ENCODE assay signal across 16 cellular contexts in the genomic region with DNA sequence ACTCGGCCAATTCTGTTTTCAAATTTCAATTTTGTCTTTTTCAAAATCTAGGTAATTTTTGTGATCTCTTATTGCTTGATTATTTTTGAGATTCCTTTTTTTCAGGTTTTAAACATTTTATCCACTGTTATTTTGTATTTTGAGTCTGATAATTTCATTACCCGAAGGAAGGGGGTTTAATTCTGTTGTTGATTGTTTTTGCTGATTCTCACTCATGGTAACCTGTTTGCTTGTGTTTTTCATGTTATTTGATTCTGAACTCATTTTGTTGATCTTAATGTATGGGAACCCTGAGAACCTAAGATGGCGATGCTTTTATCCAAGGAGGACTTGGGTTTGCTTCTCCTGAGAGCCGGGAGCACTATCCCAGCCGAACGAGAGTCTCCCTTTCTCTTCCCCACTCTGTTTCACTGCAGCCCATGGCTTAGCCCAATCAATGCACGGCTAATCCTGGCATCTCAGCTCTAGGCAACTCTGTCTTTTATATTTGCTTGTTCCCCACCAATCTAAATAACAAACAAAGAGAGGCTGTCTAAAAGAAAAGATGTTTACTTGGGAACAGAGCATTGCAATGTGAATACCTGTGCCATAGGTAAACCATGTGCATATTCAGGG.
DNase-seq lines count a peak whose midpoint lies in the region; ATAC-seq, FAIRE-seq and TF ChIP-seq lines count a peak whose summit lies in the region.
"Had no signal": no experiment of that assay in that cellular context is flagged by ENCODE, and none has a peak within 500 bp of the region (broad histone marks: within the 10 kb centered on the region; RNA-seq: fewer than 3 reads in every experiment).

No MANE protein-coding gene starts in this region.

- H3K27ac Mint-ChIP-seq in natural killer cell, result no peak overlapping the region
- H3K27ac Mint-ChIP-seq: CD4-positive, alpha-beta T cell had no signal

- H3K36me3 ChIP-seq in HepG2 (replicated peaks in 1 of 2; ENCODE audit: control insufficient read depth in 1 of 2, insufficient read depth in 2 of 2, low read length in 2 of 2) (no peaks in the 10 kb centered on the region), right lobe of liver (no peaks in the 10 kb centered on the region), H1 (ENCODE audit: control insufficient read depth in 2 of 4, insufficient read depth in 4 of 4, low read length in 3 of 4) (no peaks in the 10 kb centered on the region), mesendoderm (ENCODE audit: control insufficient read depth, insufficient read depth, low read length) (no peaks in the 10 kb centered on the region)
- H3K36me3 ChIP-seq: BLaER1 treated with 17β-estradiol and CSF1 and Interleukin-3, amounts not matched to agents 10 nM and 100 nM had no signal

- H2AFZ ChIP-seq in HepG2 (ENCODE audit: low read length) (no peak overlapping the region), H1 (ENCODE audit: low read length) (no peak overlapping the region)

- TF ChIP-seq EP300 in HepG2 (IDR thresholded peaks at IDR 0.05; ENCODE audit: low read depth in 2 of 2, low read length in 2 of 2), result no peak
- no peak for TF ChIP-seq EP300 in HepG2 (CRISPR knock-in tag; IDR thresholded peaks at IDR 0.05; ENCODE audit: borderline replicate concordance)
- no peak for TF ChIP-seq EP300 in H1 (IDR thresholded peaks at IDR 0.05; ENCODE audit: borderline replicate concordance in 1 of 2, low read depth in 2 of 2, low read length in 2 of 2)

- 97% methylated on average over 7 of the region's 7 CpGs for WGBS in HepG2 (ENCODE audit: low lambda C conversion rate)
- 98% methylated on average over 6 of the region's 7 CpGs for WGBS in right lobe of liver (ENCODE audit: insufficient coverage, low coverage, low lambda C conversion rate, missing lambda C conversion rate)
- WGBS in H1 (ENCODE audit: extremely low coverage in 1 of 2, insufficient coverage in 1 of 2, insufficient read length in 1 of 2, insufficient replicate concordance in 2 of 2, low coverage in 1 of 2, low lambda C conversion rate in 2 of 2, missing lambda C conversion rate in 1 of 2), 2 experiments, result 93% methylated on average over 7 of the region's 7 CpGs; no CpG with 5 or more reads in 1 of the 2 experiments
- no CpG with 5 or more reads among the region's 7 CpGs for WGBS in mesendoderm (ENCODE audit: extremely low coverage, insufficient coverage, low lambda C conversion rate)

- H3K14ac ChIP-seq in H1 (ENCODE audit: insufficient read length), result no peak overlapping the region

- TF ChIP-seq CTCF in HepG2 (CRISPR knock-in tag; IDR thresholded peaks at IDR 0.05) (no peak), right lobe of liver (IDR thresholded peaks at IDR 0.05) (no peak), H1 (IDR thresholded peaks at IDR 0.05; ENCODE audit: control extremely low read depth in 1 of 3, insufficient read depth in 1 of 3, low read depth in 1 of 3, low read length in 3 of 3) (no peak), natural killer cell (IDR thresholded peaks at IDR 0.05) (no peak)

- no peak overlapping the region for H2BK5ac ChIP-seq in H1 (ENCODE audit: low read depth, low read length)
- H2BK5ac ChIP-seq in mesendoderm (ENCODE audit: low read length), result no peak overlapping the region

- H3K27me3 Mint-ChIP-seq in natural killer cell (ENCODE audit: low read depth in 2 of 2), result peaks cover 0 to 5% of the 10 kb centered on the region in 2 donors

- H3K27me3 ChIP-seq in HepG2 (ENCODE audit: control insufficient read depth in 1 of 2, insufficient read depth in 2 of 2, low read length in 2 of 2), result no peaks in the 10 kb centered on the region
- H3K27me3 ChIP-seq in right lobe of liver, result no peaks in the 10 kb centered on the region
- H3K27me3 ChIP-seq in H1 (replicated peaks in 1 of 4; ENCODE audit: control insufficient read depth in 3 of 4, extremely low read depth in 1 of 4, insufficient read depth in 3 of 4, low read length in 3 of 4), result no peaks in the 10 kb centered on the region; a peak in 1 of 7 replicates
- no peaks in the 10 kb centered on the region for H3K27me3 ChIP-seq in mesendoderm (ENCODE audit: insufficient read depth, low read length, poor library complexity)
- H3K27me3 ChIP-seq: BLaER1 treated with 17β-estradiol and CSF1 and Interleukin-3, amounts not matched to agents 10 nM and 100 nM had no signal

- TF ChIP-seq POLR2A in HepG2 (IDR thresholded peaks at IDR 0.05; ENCODE audit: insufficient read depth in 1 of 2, low read depth in 2 of 2, low read length in 2 of 2) (no peak), right lobe of liver (IDR thresholded peaks at IDR 0.05) (no peak), H1 (IDR thresholded peaks at IDR 0.05; ENCODE audit: control extremely low read depth in 1 of 2, low read depth in 2 of 2, low read length in 2 of 2) (no peak)

- no peak overlapping the region for H3K56ac ChIP-seq in H1 (replicated peaks; ENCODE audit: insufficient read length, low read depth, low read length)
- no peak overlapping the region for H3K56ac ChIP-seq in mesendoderm (ENCODE audit: low read length)

- H3K4ac ChIP-seq in H1 (replicated peaks; ENCODE audit: insufficient read length, low read depth, low read length), result no peak overlapping the region
- H3K4ac ChIP-seq in mesendoderm (ENCODE audit: low read depth, low read length), result no peak overlapping the region

- H4K8ac ChIP-seq in H1 (ENCODE audit: extremely low read depth, insufficient read depth, low read length) (no peak overlapping the region), mesendoderm (ENCODE audit: low read depth, low read length) (no peak overlapping the region)

- in situ Hi-C loops in HepG2 (cut with HindIII; ENCODE audit: extremely low pct_ligation_motif_present, low pct_unique_long_range_greater_than_20kb), result loop anchor here (10.0 kb wide), 1 partner anchor 75 kb away; the partner anchor contains the start of gene ZCCHC2

- H4K20me1 ChIP-seq in HepG2 (ENCODE audit: insufficient read depth, low read length), result no peaks in the 10 kb centered on the region
- H4K20me1 ChIP-seq in H1 (replicated peaks in 1 of 2; ENCODE audit: control insufficient read depth in 1 of 2, insufficient read depth in 2 of 2, low read length in 2 of 2), result no peaks in the 10 kb centered on the region
- H4K20me1 ChIP-seq: BLaER1 treated with 17β-estradiol and CSF1 and Interleukin-3, amounts not matched to agents 10 nM and 100 nM had no signal

- BruUV-seq in HepG2 (replicated peaks; lab: Mats Ljungman, UMichigan), result no TSS peak

- H2AK5ac ChIP-seq in H1 (ENCODE audit: low read depth, low read length) (no peak overlapping the region), mesendoderm (ENCODE audit: low read length) (no peak overlapping the region)

- FAIRE-seq in HepG2 (lab: Jason Lieb, UNC), result no peak
- no peak for FAIRE-seq in H1 (lab: Jason Lieb, UNC)
- FAIRE-seq: GM12892, H54 had no signal

- TF ChIP-seq RAD21 in HepG2 (CRISPR knock-in tag; IDR thresholded peaks at IDR 0.05) (no peak), H1 (IDR thresholded peaks at IDR 0.05 in 1 of 2, conservative IDR thresholded peaks at IDR 0.05 in 1 of 2; ENCODE audit: low read depth in 2 of 2, low read length in 2 of 2) (no peak)

- H3K23ac ChIP-seq in H1 (ENCODE audit: insufficient read length) (no peak overlapping the region), mesendoderm (ENCODE audit: low read length) (no peak overlapping the region)

- H3K27ac ChIP-seq in HepG2 (ENCODE audit: extremely low read length, insufficient read depth, low read length) (peak overlapping the region; percentile 86), right lobe of liver (no peak overlapping the region), H1 (ENCODE audit: low read depth, low read length) (no peak overlapping the region), mesendoderm (ENCODE audit: low read depth, low read length) (no peak overlapping the region)

- H2BK20ac ChIP-seq in H1 (ENCODE audit: low read length), result no peak overlapping the region

- H3K23me2 ChIP-seq in H1 (ENCODE audit: low read depth, low read length), result no peaks in the 10 kb centered on the region

- no peak for ATAC-seq in HepG2
- ATAC-seq in right lobe of liver, result no peak
- no peak for ATAC-seq in natural killer cell

- H4K91ac ChIP-seq in H1 (replicated peaks; ENCODE audit: insufficient read length, low read length), result no peak overlapping the region

- peaks cover 75% of the 10 kb centered on the region for H3K4me1 ChIP-seq in HepG2 (ENCODE audit: insufficient read depth, low read length)
- peaks cover 0 to 43% (median 17%) of the 10 kb centered on the region in 4 donors for H3K4me1 ChIP-seq in right lobe of liver
- H3K4me1 ChIP-seq in H1 (replicated peaks in 1 of 4; ENCODE audit: control insufficient read depth in 3 of 4, insufficient read depth in 4 of 4, low read length in 3 of 4), result peaks cover 0 to 6% (median 0%) of the 10 kb centered on the region in 4 experiments; a peak in 2 of 7 replicates
- H3K4me1 ChIP-seq in mesendoderm (ENCODE audit: control insufficient read depth, low read depth, low read length), result peaks cover 6% of the 10 kb centered on the region

- H3K79me1 ChIP-seq in H1 (ENCODE audit: low read depth, low read length), result no peaks in the 10 kb centered on the region
- no peaks in the 10 kb centered on the region for H3K79me1 ChIP-seq in mesendoderm (ENCODE audit: low read length)

- H3K9me3 Mint-ChIP-seq in natural killer cell, result no peaks in the 10 kb centered on the region
- H3K9me3 Mint-ChIP-seq: CD4-positive, alpha-beta T cell had no signal

- H2BK15ac ChIP-seq in H1 (ENCODE audit: low read length) (no peak overlapping the region), mesendoderm (replicated peaks; ENCODE audit: low read depth) (peak overlapping the region; percentile 9)

- H3K4me2 ChIP-seq in HepG2 (ENCODE audit: low read depth, low read length) (no peak overlapping the region), H1 (ENCODE audit: insufficient read depth in 1 of 2, low read depth in 2 of 2, low read length in 2 of 2) (no peak overlapping the region), mesendoderm (ENCODE audit: low read length) (no peak overlapping the region)

- H3K4me3 ChIP-seq in HepG2 (replicated peaks in 1 of 3; ENCODE audit: insufficient read depth in 1 of 3, low read depth in 2 of 3, low read length in 3 of 3) (no peak overlapping the region), right lobe of liver (no peak overlapping the region), H1 (ENCODE audit: extremely low read depth in 1 of 4, insufficient read depth in 2 of 4, low read depth in 3 of 4, low read length in 4 of 4) (no peak overlapping the region), mesendoderm (ENCODE audit: low read length) (no peak overlapping the region)
- H3K4me3 ChIP-seq: BLaER1 treated with 17β-estradiol and CSF1 and Interleukin-3, amounts not matched to agents 10 nM and 100 nM had no signal

- H3K4me3 Mint-ChIP-seq in natural killer cell, result no peak overlapping the region
- H3K4me3 Mint-ChIP-seq: CD4-positive, alpha-beta T cell had no signal

- H3K36me3 Mint-ChIP-seq in natural killer cell, result no peaks in the 10 kb centered on the region

- DNase-seq in HepG2 (ENCODE audit: low spot score) (no peak), right lobe of liver (no peak), H1 (ENCODE audit: low read depth in 1 of 2, low spot score in 2 of 2) (no peak), mesendoderm (no peak), COR-L47 (lab: John Stamatoyannopoulos, UW) (no peak), hippocampal formation (lab: John Stamatoyannopoulos, UW) (no peak), natural killer cell (no peak), HT-29 (ENCODE audit: low spot score) (no peak)
- DNase-seq: 8988T; ACHN; CD4-positive, alpha-beta T cell; DND-41; GDM1 had no signal

- H3K79me2 ChIP-seq in HepG2 (ENCODE audit: insufficient read depth, low read length) (peaks cover 3% of the 10 kb centered on the region), H1 (ENCODE audit: control insufficient read depth in 1 of 2, insufficient read depth in 2 of 2, low read length in 2 of 2) (no peaks in the 10 kb centered on the region), mesendoderm (ENCODE audit: control insufficient read depth, insufficient read depth, low read length) (no peaks in the 10 kb centered on the region)

- intact Hi-C loops in HepG2 (cut with micrococcal nuclease; ENCODE audit: unreplicated experiment) (loop anchor here (2.0 kb wide), 1 partner anchor 13 kb away; no protein-coding TSS in a partner anchor), right lobe of liver (cut with DNase I) (loop anchor here in 1 of 2 donors (10.0 kb wide), 1 partner anchor 55 kb away; no protein-coding TSS in a partner anchor), natural killer cell (cut with micrococcal nuclease) (no loop called here)

- H2BK120ac ChIP-seq in H1 (replicated peaks; ENCODE audit: low read depth, low read length), result no peak overlapping the region
- H2BK120ac ChIP-seq in mesendoderm (ENCODE audit: low read depth, low read length), result no peak overlapping the region

- POLR2A ChIA-PET in HepG2 (lab: Yijun Ruan, JAX), result interaction anchor here (1.3 kb wide), 1 partner anchor 10 kb away, joined by 4 read pairs; no protein-coding TSS in a partner anchor
- POLR2A ChIA-PET in H1 (lab: Charles Lee; ENCODE audit: partially characterized antibody), result no interaction called here

- no peaks in the 10 kb centered on the region for H3K9me3 ChIP-seq in HepG2 (ENCODE audit: low read length)
- no peaks in the 10 kb centered on the region for H3K9me3 ChIP-seq in right lobe of liver
- H3K9me3 ChIP-seq in H1 (ENCODE audit: insufficient read depth in 2 of 2, low read depth in 1 of 2, low read length in 1 of 2), result no peaks in the 10 kb centered on the region

- H3K4me1 Mint-ChIP-seq in natural killer cell, result peaks cover 0 to 7% of the 10 kb centered on the region in 2 donors

- H4K5ac ChIP-seq in H1 (ENCODE audit: insufficient read length, low read depth, low read length) (no peak overlapping the region), mesendoderm (ENCODE audit: low read length) (no peak overlapping the region)

- H3K9ac ChIP-seq in HepG2 (ENCODE audit: insufficient read depth, low read depth, low read length), result no peak overlapping the region
- H3K9ac ChIP-seq in H1 (replicated peaks in 1 of 4; ENCODE audit: extremely low read depth in 1 of 4, low read depth in 3 of 4, low read length in 3 of 4), result no peak overlapping the region
- no peak overlapping the region for H3K9ac ChIP-seq in mesendoderm (ENCODE audit: low read length)
- H3K9ac ChIP-seq: BLaER1 treated with 17β-estradiol and CSF1 and Interleukin-3, amounts not matched to agents 10 nM and 100 nM had no signal

- CTCF ChIA-PET in HepG2 (lab: Yijun Ruan, JAX; ENCODE audit: low intra/inter-chr PET ratio, low total read pairs) (no interaction called here), H1 (lab: Charles Lee; ENCODE audit: partially characterized antibody) (interaction anchor here (0.6 to 1.8 kb wide), 3 partner anchors 13 to 90 kb away, joined by 5 to 9 read pairs (median 6); no protein-coding TSS in a partner anchor)

- H3K18ac ChIP-seq in H1 (ENCODE audit: extremely low read depth, low read length), result 0 out of 2 replicates have a peak overlapping the region, but pooled peaks have one; percentile 19
- H3K18ac ChIP-seq in mesendoderm (ENCODE audit: low read length), result no peak overlapping the region

- no peak overlapping the region for H2BK12ac ChIP-seq in H1 (ENCODE audit: low read depth, low read length)
